In the genomic region with DNA sequence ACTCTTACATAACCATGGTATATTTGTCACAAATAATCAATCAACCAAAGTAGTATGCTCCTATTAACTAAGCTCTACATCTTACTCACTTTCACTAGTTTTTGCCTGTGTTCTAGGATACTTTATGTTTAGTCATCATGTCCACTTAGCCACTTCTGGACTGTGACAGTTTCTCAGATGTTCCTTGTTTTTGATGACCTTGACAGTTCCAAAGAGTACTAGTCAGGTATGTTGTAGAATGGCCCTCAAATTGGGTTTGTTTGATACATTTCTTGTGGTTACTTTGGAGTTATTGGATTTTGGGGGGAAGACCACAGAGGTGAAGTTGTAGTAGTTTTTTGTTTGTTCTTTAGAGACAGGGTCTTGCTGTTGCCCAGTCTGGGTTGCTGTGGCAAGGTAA, we compare ENCODE assay signal across 36 cellular contexts.
"Had no signal": no experiment of that assay in that cellular context is flagged by ENCODE, and none has a peak within 500 bp of the region (broad histone marks: within the 10 kb centered on the region; RNA-seq: fewer than 3 reads in every experiment).

No MANE protein-coding gene starts in this region.

- H3K9me3 ChIP-seq: MG63 had no signal

- H3K4me3 ChIP-seq: MG63 had no signal

- H3K27me3 ChIP-seq: MG63 had no signal

- DNase-seq: Kasumi-1, MG63, MM.1S, MV-4-11, NCI-H1048, NCI-H1092, NCI-H1092 treated with DMSO at 0.1 percent for 48 hours, NCI-H1105, NCI-H1105 treated with DMSO at 0.1 percent for 48 hours, NCI-H1417, NCI-H1417 treated with DMSO at 0.1 percent for 48 hours, NCI-H1436, NCI-H1436 treated with DMSO at 0.1 percent for 48 hours, NCI-H146, NCI-H1694, NCI-H1694 treated with DMSO at 0.1 percent for 48 hours, NCI-H187, NCI-H187 treated with DMSO at 0.1 percent for 48 hours, NCI-H1930, NCI-H2029, NCI-H2029 treated with DMSO at 0.1 percent for 48 hours, NCI-H2081, NCI-H2081 treated with DMSO at 0.1 percent for 48 hours, NCI-H2107, NCI-H2171, NCI-H2171 treated with DMSO at 0.1 percent for 48 hours, NCI-H2227 treated with DMSO at 0.1 percent for 48 hours, NCI-H226, NCI-H345, NCI-H446, NCI-H446 treated with DMSO at 0.1 percent for 48 hours, NCI-H510A, NCI-H510A treated with DMSO at 0.1 percent for 48 hours, NCI-H524, NCI-H524 treated with DMSO at 0.1 percent for 48 hours, NCI-H526 had no signal
